Comparison of ENCODE assay signal across 8 cellular contexts in the genomic region with DNA sequence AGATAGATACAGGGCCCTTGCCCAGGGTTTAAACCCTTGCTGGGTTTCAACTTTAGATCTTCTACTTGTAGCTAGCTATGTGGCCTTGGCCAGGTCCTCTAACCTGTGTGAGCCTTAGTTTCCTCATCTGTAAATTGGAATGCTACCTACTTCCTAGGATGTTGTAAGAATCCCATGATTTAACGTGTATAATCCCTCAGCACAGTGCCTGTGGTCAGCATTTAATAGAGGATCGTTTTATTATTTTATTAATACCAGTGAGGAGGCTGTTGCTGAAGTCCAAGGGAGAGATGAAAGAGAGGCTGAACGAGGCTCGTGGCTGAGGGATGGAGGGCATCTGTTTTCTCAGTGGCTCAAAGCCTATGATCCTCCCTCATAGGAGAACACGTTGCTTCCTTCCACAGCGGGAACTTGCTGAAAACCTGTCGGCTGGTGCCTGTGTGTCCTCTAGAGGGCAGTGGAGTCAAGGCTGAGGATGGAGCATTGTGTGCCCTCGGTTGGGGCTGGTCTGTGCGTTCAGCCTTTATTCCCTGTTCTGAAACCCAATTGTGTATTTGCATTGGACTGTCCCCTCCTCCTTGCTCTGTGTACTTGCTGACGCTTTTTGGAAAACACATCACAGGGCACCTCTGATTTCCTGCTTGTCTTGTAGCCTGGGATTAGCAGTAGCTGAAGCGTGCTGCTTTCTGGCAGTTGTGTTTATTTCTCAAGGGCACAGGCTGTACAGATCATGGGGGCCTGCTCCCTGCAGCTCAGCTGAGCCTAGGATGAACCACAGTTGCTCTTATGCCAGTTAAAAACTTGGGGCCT.
A peak's percentile ranks its signal among the peaks of the same experiment; 100 is the strongest.
DNase-seq lines count a peak whose midpoint lies in the region; ATAC-seq, FAIRE-seq and TF ChIP-seq lines count a peak whose summit lies in the region.
"Not testable (repeated sequence)": the region's sequence is repeated elsewhere in the genome, so short reads cannot be mapped to it uniquely, and the experiment has no call there.

No MANE protein-coding gene starts in this region.

- H3K27ac ChIP-seq in esophagus (ENCODE audit: low read depth in 2 of 2, low read length in 1 of 2): peak overlapping the region; percentile 13 to 23

- H3K27me3 Mint-ChIP-seq in T-cell: not testable (repeated sequence)

- H3K4me1 ChIP-seq in esophagus (ENCODE audit: control insufficient read depth in 2 of 2, insufficient read depth in 2 of 2, low read length in 1 of 2): not testable (repeated sequence)

- not testable (repeated sequence) for H3K27me3 ChIP-seq in esophagus (ENCODE audit: control insufficient read depth in 1 of 2, insufficient read depth in 2 of 2, low read length in 2 of 2)

- not testable (repeated sequence) for H3K4me3 Mint-ChIP-seq in T-cell; stimulated activated effector memory CD8-positive, alpha-beta T cell treated with anti-CD3 and anti-CD28 coated beads, Interleukin-12 subunit alpha, Interleukin-12 subunit beta, amount 100 ng/mL, for 72 hours

- peak; percentile 100 for FAIRE-seq in GM12891 (lab: Jason Lieb, UNC)

- H3K4me3 ChIP-seq in esophagus (ENCODE audit: low read depth in 1 of 2, low read length in 2 of 2): not testable (repeated sequence)

- ATAC-seq in GM21390 (IDR thresholded peaks at IDR 0.05; ENCODE audit: unreplicated experiment) (peak; percentile 70), HG03045 (IDR thresholded peaks at IDR 0.05; ENCODE audit: unreplicated experiment) (peak; percentile 76), T-cell (replicated peaks in 1 of 4) (peak; percentile 90 to 95 (median 92))
- ATAC-seq in stimulated activated effector memory CD8-positive, alpha-beta T cell treated with anti-CD3 and anti-CD28 coated beads, Interleukin-12 subunit alpha, Interleukin-12 subunit beta, amount 100 ng/mL, for 72 hours: peak; percentile 87

- not testable (repeated sequence) for H3K36me3 Mint-ChIP-seq in T-cell; stimulated activated effector memory CD8-positive, alpha-beta T cell treated with anti-CD3 and anti-CD28 coated beads, Interleukin-12 subunit alpha, Interleukin-12 subunit beta, amount 100 ng/mL, for 72 hours

- WGBS in esophagus, 2 donors: 15 to 20% methylated on average over 4 to 7 of the region's 11 CpGs

- H3K4me1 Mint-ChIP-seq in T-cell; stimulated activated effector memory CD8-positive, alpha-beta T cell treated with anti-CD3 and anti-CD28 coated beads, Interleukin-12 subunit alpha, Interleukin-12 subunit beta, amount 100 ng/mL, for 72 hours: not testable (repeated sequence)

- H3K36me3 ChIP-seq in esophagus (ENCODE audit: control insufficient read depth in 2 of 2, insufficient read depth in 2 of 2, low read length in 1 of 2): not testable (repeated sequence)

- not testable (repeated sequence) for H3K9me3 ChIP-seq in esophagus (ENCODE audit: control insufficient read depth in 2 of 2, insufficient read depth in 1 of 2, low read depth in 1 of 2, low read length in 1 of 2)

- not testable (repeated sequence) for H3K27ac Mint-ChIP-seq in T-cell; stimulated activated effector memory CD8-positive, alpha-beta T cell treated with anti-CD3 and anti-CD28 coated beads, Interleukin-12 subunit alpha, Interleukin-12 subunit beta, amount 100 ng/mL, for 72 hours

- H3K9me3 Mint-ChIP-seq in T-cell; stimulated activated effector memory CD8-positive, alpha-beta T cell treated with anti-CD3 and anti-CD28 coated beads, Interleukin-12 subunit alpha, Interleukin-12 subunit beta, amount 100 ng/mL, for 72 hours: not testable (repeated sequence)

- CTCF ChIA-PET in T-cell (lab: Charles Lee): not testable (repeated sequence)

- POLR2A ChIA-PET in T-cell (lab: Charles Lee): not testable (repeated sequence)

- not testable (repeated sequence) for DNase-seq in GM12891 (ENCODE audit: insufficient read length, low spot score); stimulated activated effector memory CD8-positive, alpha-beta T cell treated with anti-CD3 and anti-CD28 coated beads, Interleukin-12 subunit alpha, Interleukin-12 subunit beta, amount 100 ng/mL, for 72 hours (ENCODE audit: low spot score in 2 of 2)
- peak in 23 of 34 experiments; percentile 2 to 39 (median 18) for DNase-seq in T-cell
- peak; percentile 12 for DNase-seq in activated T-helper 9 cell treated with anti-CD3 and anti-CD28 coated beads, Interleukin-2, amount 50 U/mL, for 16 hours (ENCODE audit: low read depth)
- DNase-seq in mucosa of gallbladder (ENCODE audit: low spot score): peak; percentile 22

- TF ChIP-seq POLR2A in GM12891 (IDR thresholded peaks at IDR 0.05; ENCODE audit: low read depth, low read length): not testable (repeated sequence)
